Comparison of ENCODE assay signal across 8 cellular contexts in genomic region chr15:39624806-39625205, GRCh38. TPM values are rescaled to one million over a fixed set of nuclear protein-coding genes. Genes with fewer than 3 reads are reported as not detected.
DNase-seq lines count a peak whose midpoint lies in the region; TF ChIP-seq lines count a peak whose summit lies in the region.

No MANE protein-coding gene starts in this region.

- H3K27ac ChIP-seq in CD4-positive, alpha-beta memory T cell (ENCODE audit: low read depth, low read length), result peak overlapping the region; percentile 70
- peak overlapping the region; percentile 64 for H3K27ac ChIP-seq in vagina
- no peak overlapping the region for H3K27ac ChIP-seq in OCI-LY7 (ENCODE audit: low read depth, low read length, poor library complexity, severe bottlenecking)

- no peaks in the 10 kb centered on the region for H3K9me3 ChIP-seq in CD4-positive, alpha-beta memory T cell (ENCODE audit: control insufficient read depth in 1 of 2, low read length in 2 of 2)
- no peaks in the 10 kb centered on the region for H3K9me3 ChIP-seq in vagina
- no peaks in the 10 kb centered on the region for H3K9me3 ChIP-seq in OCI-LY7 (ENCODE audit: low read length)

- peaks cover 80% of the 10 kb centered on the region for H3K4me1 ChIP-seq in CD4-positive, alpha-beta memory T cell (ENCODE audit: insufficient read depth, low read length)
- H3K4me1 ChIP-seq in vagina (peaks cover 35% of the 10 kb centered on the region), OCI-LY7 (ENCODE audit: insufficient read depth, low read length, poor library complexity, severe bottlenecking) (peaks cover 6% of the 10 kb centered on the region)

- TF ChIP-seq CTCF in endothelial cell (IDR thresholded peaks at IDR 0.05; ENCODE audit: unreplicated experiment) (no peak), osteocyte (IDR thresholded peaks at IDR 0.05) (no peak), vagina (IDR thresholded peaks at IDR 0.05) (peak in 1 of 3 experiments; percentile 5), OCI-LY7 (conservative IDR thresholded peaks at IDR 0.05; ENCODE audit: low read length) (no peak)

- intact Hi-C loops in CD4-positive, alpha-beta memory T cell (cut with micrococcal nuclease), result loop anchor here (2.0 to 5.0 kb wide), 6 partner anchors 16 to 158 kb away; partner anchors contain the start of genes FSIP1 and THBS1
- intact Hi-C loops in activated CD4-positive, alpha-beta memory T cell treated with anti-CD3 and anti-CD28 coated beads for 36 hours (cut with micrococcal nuclease), result loop anchor here (1.0 to 5.0 kb wide), 4 partner anchors 67 to 974 kb away; partner anchors contain the start of genes FSIP1 and GPR176
- intact Hi-C loops in vagina (cut with DNase I), result no loop called here
- intact Hi-C loops in OCI-LY7 (cut with micrococcal nuclease; ENCODE audit: unreplicated experiment), result no loop called here

- peak overlapping the region; percentile 98 to 100 (median 99) for H3K27ac Mint-ChIP-seq in CD4-positive, alpha-beta memory T cell
- peak overlapping the region; percentile 96 for H3K27ac Mint-ChIP-seq in activated CD4-positive, alpha-beta memory T cell treated with anti-CD3 and anti-CD28 coated beads for 36 hours
- H3K27ac Mint-ChIP-seq in endothelial cell (ENCODE audit: unreplicated experiment) (no peak overlapping the region), osteocyte (ENCODE audit: unreplicated experiment) (peak overlapping the region; percentile 81)

- no peaks in the 10 kb centered on the region for H3K36me3 ChIP-seq in CD4-positive, alpha-beta memory T cell (ENCODE audit: insufficient read depth, low read length)
- H3K36me3 ChIP-seq in vagina, result no peaks in the 10 kb centered on the region
- no peaks in the 10 kb centered on the region for H3K36me3 ChIP-seq in OCI-LY7 (ENCODE audit: insufficient read depth, low read length)

- no peaks in the 10 kb centered on the region for H3K27me3 ChIP-seq in CD4-positive, alpha-beta memory T cell (ENCODE audit: insufficient read depth, low read length)
- H3K27me3 ChIP-seq in vagina, result no peaks in the 10 kb centered on the region

- H3K27me3 Mint-ChIP-seq in CD4-positive, alpha-beta memory T cell, result no peaks in the 10 kb centered on the region
- H3K27me3 Mint-ChIP-seq in activated CD4-positive, alpha-beta memory T cell treated with anti-CD3 and anti-CD28 coated beads for 36 hours, result no peaks in the 10 kb centered on the region
- H3K27me3 Mint-ChIP-seq in endothelial cell (ENCODE audit: unreplicated experiment), result peaks cover 2% of the 10 kb centered on the region
- no peaks in the 10 kb centered on the region for H3K27me3 Mint-ChIP-seq in osteocyte (ENCODE audit: unreplicated experiment)

- H3K9me2 ChIP-seq in OCI-LY7 (ENCODE audit: insufficient read depth, low read length), result no peaks in the 10 kb centered on the region

- peaks cover 66 to 89% (median 80%) of the 10 kb centered on the region in 4 donors for H3K4me1 Mint-ChIP-seq in CD4-positive, alpha-beta memory T cell
- peaks cover 75% of the 10 kb centered on the region for H3K4me1 Mint-ChIP-seq in activated CD4-positive, alpha-beta memory T cell treated with anti-CD3 and anti-CD28 coated beads for 36 hours (ENCODE audit: low read depth)
- H3K4me1 Mint-ChIP-seq in endothelial cell (ENCODE audit: unreplicated experiment), result peaks cover 17% of the 10 kb centered on the region
- H3K4me1 Mint-ChIP-seq in osteocyte (ENCODE audit: unreplicated experiment), result peaks cover 39% of the 10 kb centered on the region

- no TSS peak for BruUV-seq in OCI-LY7 (replicated peaks; lab: Mats Ljungman, UMichigan)

- POLR2A ChIA-PET in CD4-positive, alpha-beta memory T cell (lab: Charles Lee; ENCODE audit: partially characterized antibody), result interaction anchor here (0.8 to 6.1 kb wide), 22 partner anchors 9 to 1170 kb away, joined by 3 to 59 read pairs (median 8); partner anchors contain the start of genes FAM98B, FSIP1 and THBS1
- POLR2A ChIA-PET in activated CD4-positive, alpha-beta memory T cell treated with anti-CD3 and anti-CD28 coated beads for 36 hours (lab: Charles Lee), result interaction anchor here (1.0 to 1.8 kb wide), 4 partner anchors 16 to 158 kb away, joined by 3 to 5 read pairs (median 4); partner anchors contain the start of gene FSIP1
- POLR2A ChIA-PET in OCI-LY7 (lab: Charles Lee), result no interaction called here

- H3K36me3 Mint-ChIP-seq in CD4-positive, alpha-beta memory T cell, result peaks cover 0 to 9% of the 10 kb centered on the region in 2 donors
- H3K36me3 Mint-ChIP-seq in activated CD4-positive, alpha-beta memory T cell treated with anti-CD3 and anti-CD28 coated beads for 36 hours, result peaks cover 11% of the 10 kb centered on the region
- H3K36me3 Mint-ChIP-seq in endothelial cell (ENCODE audit: low read depth, unreplicated experiment) (no peaks in the 10 kb centered on the region), osteocyte (ENCODE audit: unreplicated experiment) (no peaks in the 10 kb centered on the region)

- DNase-seq in CD4-positive, alpha-beta memory T cell, result peak; percentile 78 to 90 (median 86)
- DNase-seq in HK-2 (ENCODE audit: unreplicated experiment) (peak; percentile 28), endothelial cell (ENCODE audit: low spot score) (no peak), osteocyte (ENCODE audit: extremely low spot score, unreplicated experiment) (no peak), vagina (ENCODE audit: extremely low spot score in 2 of 2) (no peak), NCI-H748 treated with DMSO at 0.1 percent for 48 hours (lab: John Stamatoyannopoulos, UW) (no peak), OCI-LY7 (ENCODE audit: low spot score) (no peak)
- peak; percentile 83 for DNase-seq in activated CD4-positive, alpha-beta memory T cell treated with anti-CD3 and anti-CD28 coated beads for 36 hours

- CTCF ChIA-PET in CD4-positive, alpha-beta memory T cell (lab: Charles Lee; ENCODE audit: partially characterized antibody), result interaction anchor here (0.9 to 5.9 kb wide), 11 partner anchors 8 to 132 kb away, joined by 3 to 54 read pairs (median 4); partner anchors contain the start of gene THBS1
- CTCF ChIA-PET in activated CD4-positive, alpha-beta memory T cell treated with anti-CD3 and anti-CD28 coated beads for 36 hours (lab: Charles Lee), result interaction anchor here (0.8 to 2.8 kb wide), 4 partner anchors 11 to 148 kb away, joined by 3 to 14 read pairs (median 4); partner anchors contain the start of gene THBS1
- CTCF ChIA-PET in OCI-LY7 (lab: Charles Lee; ENCODE audit: unreplicated experiment), result no interaction called here

- no peak overlapping the region for H3K4me2 ChIP-seq in OCI-LY7 (ENCODE audit: low read length)

- peak overlapping the region; percentile 76 to 91 (median 82) for H3K4me3 Mint-ChIP-seq in CD4-positive, alpha-beta memory T cell
- H3K4me3 Mint-ChIP-seq in activated CD4-positive, alpha-beta memory T cell treated with anti-CD3 and anti-CD28 coated beads for 36 hours, result peak overlapping the region; percentile 65
- peak overlapping the region; percentile 31 for H3K4me3 Mint-ChIP-seq in endothelial cell (ENCODE audit: unreplicated experiment)
- H3K4me3 Mint-ChIP-seq in osteocyte (ENCODE audit: unreplicated experiment), result no peak overlapping the region

- H3K4me3 ChIP-seq in CD4-positive, alpha-beta memory T cell (ENCODE audit: low read length in 2 of 2), result no peak overlapping the region
- H3K4me3 ChIP-seq in vagina (no peak overlapping the region), OCI-LY7 (ENCODE audit: low read depth, low read length, poor library complexity, severe bottlenecking) (no peak overlapping the region)

- H4K20me1 ChIP-seq in OCI-LY7 (ENCODE audit: insufficient read depth, low read length), result no peaks in the 10 kb centered on the region

- H2AFZ ChIP-seq in OCI-LY7 (ENCODE audit: low read length), result no peak overlapping the region

- H3K9me3 Mint-ChIP-seq in CD4-positive, alpha-beta memory T cell, result peaks cover 0 to 4% (median under 1%) of the 10 kb centered on the region in 8 donors
- H3K9me3 Mint-ChIP-seq in activated CD4-positive, alpha-beta memory T cell treated with anti-CD3 and anti-CD28 coated beads for 36 hours, result peaks cover 7% of the 10 kb centered on the region
- H3K9me3 Mint-ChIP-seq in endothelial cell (ENCODE audit: unreplicated experiment), result no peaks in the 10 kb centered on the region
- peaks cover 2% of the 10 kb centered on the region for H3K9me3 Mint-ChIP-seq in osteocyte (ENCODE audit: unreplicated experiment)

- no peak for TF ChIP-seq POLR2A in vagina (IDR thresholded peaks at IDR 0.05)

- no peaks in the 10 kb centered on the region for H3K79me2 ChIP-seq in OCI-LY7 (ENCODE audit: insufficient read depth, low read depth, low read length)

RNA-seq across cellular contexts. Expression of gene THBS1, which starts 43.9 kb away (rescaled TPM):
- 1 to 10 TPM; 4.0 to 7.6 TPM for total RNA-seq in CD4-positive, alpha-beta memory T cell
- polyA plus RNA-seq in CD4-positive, alpha-beta memory T cell, result 1 to 10 TPM in 1 of 2 donors, under 1 TPM in 1; 0.77 to 1.1 TPM
- total RNA-seq in activated CD4-positive, alpha-beta memory T cell treated with anti-CD3 and anti-CD28 coated beads for 36 hours, result 1 to 10 TPM in 1 of 2 experiments, under 1 TPM in 1; 0.93 to 1.8 TPM
- total RNA-seq in endothelial cell (ENCODE audit: unreplicated experiment) (8.2 TPM), osteocyte (812 and 849 TPM in 2 replicates), vagina (513 TPM), OCI-LY7 (2022) (0.51 and 1.3 TPM in 2 replicates)
- total RNA-seq in OCI-LY7 (2014; rRNA removed; shearing (Covaris generic)), result not detected in 2 replicates

Comparison
In these comparisons a context has a peak if more than half of its experiments do, and no peak if none do; other contexts are left out.
1. DNase-seq: peak in CD4-positive, alpha-beta memory T cell (5 of 5), HK-2 (single experiment) and activated CD4-positive, alpha-beta memory T cell treated with anti-CD3 and anti-CD28 coated beads for 36 hours (single experiment); none in endothelial cell (single experiment), osteocyte (single experiment), vagina (0 of 2), NCI-H748 treated with DMSO at 0.1 percent for 48 hours (single experiment) and OCI-LY7 (single experiment).
2. RNA of gene THBS1, which starts 43.9 kb away (total RNA-seq): 812 to 849 TPM in osteocyte and 513 TPM in vagina (single experiment); 8.2 TPM in endothelial cell (single experiment), 4.0 to 7.6 TPM in CD4-positive, alpha-beta memory T cell, 0.93 to 1.8 TPM in activated CD4-positive, alpha-beta memory T cell treated with anti-CD3 and anti-CD28 coated beads for 36 hours and 0.51 to 1.3 TPM in OCI-LY7; every median in the first group is over 10 times any median in the second.
3. intact Hi-C loops: an anchor here in CD4-positive, alpha-beta memory T cell (2.0 to 5.0 kb wide) and activated CD4-positive, alpha-beta memory T cell treated with anti-CD3 and anti-CD28 coated beads for 36 hours (1.0 to 5.0 kb wide); none called in vagina and OCI-LY7.